In the genomic region with DNA sequence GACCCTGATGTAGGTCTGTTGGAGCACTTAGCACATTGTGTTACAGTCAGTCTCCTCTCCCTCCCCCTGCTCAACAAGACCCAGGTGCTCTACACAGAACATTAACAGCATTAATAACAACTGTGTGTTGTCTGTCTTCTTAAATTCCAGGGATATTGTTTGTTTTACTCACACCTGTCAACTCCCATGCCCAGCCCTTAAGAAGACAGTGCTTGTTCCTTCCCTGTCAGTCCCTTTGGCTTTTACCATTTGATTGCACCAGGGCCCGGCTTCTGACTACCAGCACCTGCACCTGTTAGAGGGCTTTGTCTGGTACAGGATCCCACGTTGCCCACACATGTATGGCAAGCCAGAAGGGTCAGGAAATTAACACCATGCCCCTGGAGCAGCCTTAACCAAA, we compare ENCODE assay signal across 25 cellular contexts. TPM values are rescaled to one million over a fixed set of nuclear protein-coding genes. Genes with fewer than 3 reads are reported as not detected.
DNase-seq lines count a peak whose midpoint lies in the region; ATAC-seq and TF ChIP-seq lines count a peak whose summit lies in the region.
"Had no signal": no experiment of that assay in that cellular context is flagged by ENCODE, and none has a peak within 500 bp of the region (broad histone marks: within the 10 kb centered on the region; RNA-seq: fewer than 3 reads in every experiment).

No MANE protein-coding gene starts in this region.

- CTCF ChIA-PET in PC-9 (lab: Charles Lee), result no interaction called here

- BruUV-seq in PC-9 (replicated peaks; lab: Mats Ljungman, UMichigan), result no TSS peak

- no peaks in the 10 kb centered on the region for H3K9me2 ChIP-seq in PC-9 (ENCODE audit: insufficient read depth)

- H3K4me3 ChIP-seq in PC-9, result no peak overlapping the region
- H3K4me3 ChIP-seq: A549, lower lobe of right lung, ovary, tibial artery had no signal

- intact Hi-C loops in PC-9 (cut with micrococcal nuclease; ENCODE audit: unreplicated experiment), result no loop called here

- no peaks in the 10 kb centered on the region for H3K79me2 ChIP-seq in PC-9 (ENCODE audit: low read depth)

- no peaks in the 10 kb centered on the region for H4K20me1 ChIP-seq in PC-9 (ENCODE audit: insufficient read depth)

- no peaks in the 10 kb centered on the region for H3F3A ChIP-seq in PC-9 (ENCODE audit: insufficient read depth, low read depth)

- H3K9me3 ChIP-seq in PC-9 (ENCODE audit: insufficient read depth, low read depth), result no peaks in the 10 kb centered on the region
- H3K9me3 ChIP-seq: A549, lower lobe of right lung, ovary, tibial artery had no signal

- H3K36me3 ChIP-seq in PC-9 (ENCODE audit: low read depth), result no peaks in the 10 kb centered on the region
- H3K36me3 ChIP-seq: brain microvascular endothelial cell, lower lobe of right lung, ovary, tibial artery had no signal

- H2AFZ ChIP-seq in PC-9, result no peak overlapping the region

- TF ChIP-seq CTCF in 22Rv1 (IDR thresholded peaks at IDR 0.05), result no peak
- TF ChIP-seq CTCF in PC-9 (conservative IDR thresholded peaks at IDR 0.05), result no peak

- POLR2A ChIA-PET in PC-9 (lab: Charles Lee; ENCODE audit: unreplicated experiment), result no interaction called here

- peak overlapping the region; percentile 52; the same call in 1 of the 2 replicates for H3K4me2 ChIP-seq in PC-9
- H3K4me2 ChIP-seq: A549 had no signal

- H3K4me1 ChIP-seq in PC-9 (replicated peaks; ENCODE audit: insufficient read depth), result peaks cover 30% of the 10 kb centered on the region
- H3K4me1 ChIP-seq: lower lobe of right lung, tibial artery had no signal

- DNase-seq in NCI-H1105 treated with DMSO at 0.1 percent for 48 hours (lab: John Stamatoyannopoulos, UW) (peak; percentile 62), NCI-H2196 treated with DMSO at 0.1 percent for 48 hours (lab: John Stamatoyannopoulos, UW; ENCODE audit: unreplicated experiment) (peak; percentile 33), PC-9 (no peak), NOMO-1 treated with DMSO at 0.1 percent for 48 hours (lab: John Stamatoyannopoulos, UW; ENCODE audit: unreplicated experiment) (no peak), cortex of kidney (lab: John Stamatoyannopoulos, UW) (no peak)
- DNase-seq: activated CD4-positive, alpha-beta T cell treated with anti-CD3 and anti-CD28 coated beads, Interleukin-2, amount 50 U/mL, for 48 hours; activated CD8-positive, alpha-beta memory T cell treated with anti-CD3 and anti-CD28 coated beads, Interleukin-2, amount 50 U/mL, for 4 hours; activated naive CD4-positive, alpha-beta T cell treated with anti-CD3 and anti-CD28 coated beads, Interleukin-2, amount 50 U/mL, for 16 hours; amniotic stem cell; brain microvascular endothelial cell; CD8-positive, alpha-beta T cell; GDM1; lower lobe of right lung; NCI-H2171; nephron progenitor cell; ovary; stimulated activated CD8-positive, alpha-beta memory T cell treated with anti-CD3 and anti-CD28 coated beads, Interleukin-4, amount 100 ng/mL, for 48 hours; stimulated activated naive CD8-positive, alpha-beta T cell treated with anti-CD3 and anti-CD28 coated beads, Interleukin-15, amount 100 ng/mL, for 72 hours; T-helper 1 cell; tibial artery had no signal

- ATAC-seq in GM19455 (IDR thresholded peaks at IDR 0.05; ENCODE audit: unreplicated experiment), result no peak
- no peak for ATAC-seq in GM19324 (IDR thresholded peaks at IDR 0.05; ENCODE audit: low FRiP score, unreplicated experiment)
- ATAC-seq: A549; CD8-positive, alpha-beta T cell; lower lobe of right lung had no signal

- peak overlapping the region; percentile 32; the same call in 1 of the 2 replicates for H3K27ac ChIP-seq in 22Rv1
- H3K27ac ChIP-seq in PC-9, result no peak overlapping the region
- H3K27ac ChIP-seq: A549, brain microvascular endothelial cell, lower lobe of right lung, ovary, tibial artery had no signal

- no peaks in the 10 kb centered on the region for H3K27me3 ChIP-seq in PC-9 (ENCODE audit: insufficient read depth, low read depth)
- H3K27me3 ChIP-seq: ovary, tibial artery had no signal

RNA-seq across cellular contexts. Expression of gene RIMKLA, which starts 11.7 kb away (rescaled TPM):
- 0.35 and 0.48 TPM in 2 replicates for total RNA-seq in PC-9 (2021)
- total RNA-seq: LHCN-M2 had no signal

RNA-seq across cellular contexts. Expression of gene FOXJ3, which starts 57.2 kb away (rescaled TPM):
- total RNA-seq in PC-9 (2021), result 46.7 and 60.4 TPM in 2 replicates

Comparison
In these comparisons a context has a peak if more than half of its experiments do, and no peak if none do; other contexts are left out.
1. DNase-seq: peak in NCI-H1105 treated with DMSO at 0.1 percent for 48 hours (single experiment) and NCI-H2196 treated with DMSO at 0.1 percent for 48 hours (single experiment); none in PC-9 (0 of 2), NOMO-1 treated with DMSO at 0.1 percent for 48 hours (single experiment) and cortex of kidney (single experiment).